18 cellular contexts compared by ENCODE assay signal in the genomic region with DNA sequence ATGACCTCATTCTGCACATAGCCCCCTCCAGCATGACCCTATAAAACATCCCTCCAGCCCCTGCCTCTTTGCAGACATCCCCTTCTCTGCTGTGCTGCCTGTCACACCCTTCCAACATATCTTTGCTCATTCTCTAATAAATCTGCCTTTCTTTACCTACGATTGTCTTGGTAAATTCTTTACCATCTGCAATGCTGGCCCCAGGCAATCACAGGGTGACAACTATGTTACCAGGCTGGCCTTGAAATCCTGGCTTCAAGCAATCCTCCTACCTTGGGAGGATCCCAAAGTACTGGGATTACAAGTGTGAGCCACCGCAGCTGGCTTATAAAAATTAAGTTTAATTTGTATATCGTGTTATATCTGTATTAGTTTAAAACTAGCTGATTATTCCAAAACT.
"Had no signal": no experiment of that assay in that cellular context is flagged by ENCODE, and none has a peak within 500 bp of the region (broad histone marks: within the 10 kb centered on the region; RNA-seq: fewer than 3 reads in every experiment).

No MANE protein-coding gene starts in this region.

- FAIRE-seq: frontal cortex, islet of Langerhans, urothelium cell line had no signal

- H3K27ac Mint-ChIP-seq: activated CD4-positive, alpha-beta T cell treated with anti-CD3 and anti-CD28 coated beads for 36 hours; activated naive CD4-positive, alpha-beta T cell treated with anti-CD3 and anti-CD28 coated beads, Interleukin-2, amount 50 U/mL, for 24 hours; brain; dendritic cell treated with granulocyte-macrophage colony-stimulating factor and Interleukin-4, amounts not matched to agents 40 ng/mL and 50 ng/mL, for 4 days had no signal

- H3K27ac ChIP-seq: lower lobe of right lung, thoracic aorta had no signal

- H3K9me3 Mint-ChIP-seq: activated naive CD4-positive, alpha-beta T cell treated with anti-CD3 and anti-CD28 coated beads, Interleukin-2, amount 50 U/mL, for 24 hours; dendritic cell treated with granulocyte-macrophage colony-stimulating factor and Interleukin-4, amounts not matched to agents 40 ng/mL and 50 ng/mL, for 4 days had no signal

- H3K36me3 Mint-ChIP-seq: brain had no signal

- H3K4me3 ChIP-seq: heart right ventricle, lower lobe of right lung, thoracic aorta had no signal

- H3K27me3 Mint-ChIP-seq: activated CD4-positive, alpha-beta T cell treated with anti-CD3 and anti-CD28 coated beads for 36 hours; activated naive CD4-positive, alpha-beta T cell treated with anti-CD3 and anti-CD28 coated beads, Interleukin-2, amount 50 U/mL, for 24 hours; brain; dendritic cell treated with granulocyte-macrophage colony-stimulating factor and Interleukin-4, amounts not matched to agents 40 ng/mL and 50 ng/mL, for 4 days had no signal

- H3K4me3 Mint-ChIP-seq: activated CD4-positive, alpha-beta T cell treated with anti-CD3 and anti-CD28 coated beads for 36 hours; activated CD8-positive, alpha-beta T cell treated with anti-CD3 and anti-CD28 coated beads, Interleukin-2, amount 10 ng/mL, durations not matched to agents 7 days and 5 days; activated naive CD4-positive, alpha-beta T cell treated with anti-CD3 and anti-CD28 coated beads, Interleukin-2, amount 50 U/mL, for 24 hours; brain; dendritic cell treated with granulocyte-macrophage colony-stimulating factor and Interleukin-4, amounts not matched to agents 40 ng/mL and 50 ng/mL, for 4 days had no signal

- DNase-seq: activated CD4-positive, alpha-beta T cell treated with anti-CD3 and anti-CD28 coated beads for 36 hours; activated CD8-positive, alpha-beta memory T cell treated with anti-CD3 and anti-CD28 coated beads, Interleukin-2, amount 50 U/mL, for 4 hours; activated CD8-positive, alpha-beta T cell treated with anti-CD3 and anti-CD28 coated beads, Interleukin-2, amount 10 ng/mL, durations not matched to agents 7 days and 5 days; activated effector memory CD4-positive, alpha-beta T cell treated with anti-CD3 and anti-CD28 coated beads, Interleukin-2, amount 50 U/mL, for 16 hours; activated T-cell treated with anti-CD3 and anti-CD28 coated beads, Interleukin-2, amount 50 U/mL, for 48 hours; heart right ventricle; left colon; lower lobe of right lung; midbrain; stimulated activated CD4-positive, alpha-beta T cell treated with anti-CD3 and anti-CD28 coated beads, Interleukin-4, amount 100 ng/mL, for 4 hours; stimulated activated CD8-positive, alpha-beta memory T cell treated with anti-CD3 and anti-CD28 coated beads, Interleukin-4, amount 100 ng/mL, for 48 hours had no signal

- H3K9me3 ChIP-seq: heart right ventricle, lower lobe of right lung, thoracic aorta had no signal

- H3K27me3 ChIP-seq: heart right ventricle had no signal

- ATAC-seq: activated CD4-positive, alpha-beta T cell treated with anti-CD3 and anti-CD28 coated beads for 36 hours; activated CD8-positive, alpha-beta T cell treated with anti-CD3 and anti-CD28 coated beads, Interleukin-2, amount 10 ng/mL, durations not matched to agents 7 days and 5 days; heart right ventricle; left colon; lower lobe of right lung had no signal

- H3K36me3 ChIP-seq: heart right ventricle, lower lobe of right lung, thoracic aorta had no signal
